In genomic region chr12:92866418-92866817, GRCh38 we compare ENCODE assay signal across 34 cellular contexts.
"Had no signal": no experiment of that assay in that cellular context is flagged by ENCODE, and none has a peak within 500 bp of the region (broad histone marks: within the 10 kb centered on the region; RNA-seq: fewer than 3 reads in every experiment).

No MANE protein-coding gene starts in this region.

- H3K27me3 ChIP-seq: adrenal gland, body of pancreas, breast epithelium, SJSA1 had no signal

- H3K4me1 ChIP-seq: body of pancreas, breast epithelium, SJSA1 had no signal

- H3K4me2 ChIP-seq: SK-N-SH had no signal

- DNase-seq: activated CD4-positive, alpha-beta T cell treated with anti-CD3 and anti-CD28 coated beads for 36 hours; activated CD4-positive, alpha-beta T cell treated with anti-CD3 and anti-CD28 coated beads, Interleukin-2, amount 10 ng/mL, durations not matched to agents 7 days and 5 days; activated CD4-positive, alpha-beta T cell treated with anti-CD3 and anti-CD28 coated beads, Interleukin-2, amount 50 U/mL, for 48 hours; activated CD8-positive, alpha-beta T cell treated with anti-CD3 and anti-CD28 coated beads, Interleukin-2, amount 10 ng/mL, durations not matched to agents 7 days and 5 days; activated gamma-delta T cell; activated naive CD4-positive, alpha-beta T cell treated with Interleukin-2 at 50 U/mL for 16 hours; activated naive CD8-positive, alpha-beta T cell treated with anti-CD3 and anti-CD28 coated beads, Interleukin-2, amount 10 ng/mL, durations not matched to agents 7 days and 5 days; activated T-cell treated with anti-CD3 and anti-CD28 coated beads, Interleukin-2, amount 50 U/mL, for 24 hours; adrenal gland; body of pancreas; caudate nucleus; cerebellar nuclear complex; Kasumi-1; KG1; NCI-H1092 treated with DMSO at 0.1 percent for 48 hours; NCI-H1417; NCI-H146; NCI-H187; NCI-H2029 treated with DMSO at 0.1 percent for 48 hours; NCI-H2171 treated with DMSO at 0.1 percent for 48 hours; NCI-H2227 treated with DMSO at 0.1 percent for 48 hours; NCI-H446 treated with DMSO at 0.1 percent for 48 hours; NCI-H524; NCI-H69; NCI-H82; SHP77 treated with DMSO at 0.1 percent for 48 hours; SK-N-SH had no signal

- ATAC-seq: activated CD4-positive, alpha-beta T cell treated with anti-CD3 and anti-CD28 coated beads for 36 hours; activated CD4-positive, CD25-positive, alpha-beta regulatory T cell treated with anti-CD3 and anti-CD28 coated beads, Interleukin-2, amount 50 U/mL, for 24 hours; activated CD8-positive, alpha-beta T cell treated with anti-CD3 and anti-CD28 coated beads, Interleukin-2, amount 10 ng/mL, durations not matched to agents 7 days and 5 days; body of pancreas; Panc1; WTC11 had no signal

- H3K36me3 ChIP-seq: adrenal gland, breast epithelium had no signal

- FAIRE-seq: astrocyte, TTC549 had no signal

- H3K27ac ChIP-seq: adrenal gland, body of pancreas, breast epithelium, SJSA1 had no signal

- H3K9me3 ChIP-seq: adrenal gland, body of pancreas, breast epithelium, SJSA1, SK-N-SH had no signal

- H3K4me3 ChIP-seq: adrenal gland, body of pancreas, breast epithelium, SJSA1 had no signal

- H3K9ac ChIP-seq: SK-N-SH had no signal
